2 cellular contexts compared by ENCODE assay signal in genomic region chr1:111145963-111146768, GRCh38.
A peak's percentile ranks its signal among the peaks of the same experiment; 100 is the strongest.
TF ChIP-seq lines count a peak whose summit lies in the region.

No MANE protein-coding gene starts in this region.

TF ChIP-seq in HepG2, 621 proteins besides CTCF, POLR2A, EP300 and RAD21:
- TF ChIP-seq E2F1 (CRISPR knock-in tag; IDR thresholded peaks at IDR 0.05), result no peak
- TF ChIP-seq, protein P1, sequence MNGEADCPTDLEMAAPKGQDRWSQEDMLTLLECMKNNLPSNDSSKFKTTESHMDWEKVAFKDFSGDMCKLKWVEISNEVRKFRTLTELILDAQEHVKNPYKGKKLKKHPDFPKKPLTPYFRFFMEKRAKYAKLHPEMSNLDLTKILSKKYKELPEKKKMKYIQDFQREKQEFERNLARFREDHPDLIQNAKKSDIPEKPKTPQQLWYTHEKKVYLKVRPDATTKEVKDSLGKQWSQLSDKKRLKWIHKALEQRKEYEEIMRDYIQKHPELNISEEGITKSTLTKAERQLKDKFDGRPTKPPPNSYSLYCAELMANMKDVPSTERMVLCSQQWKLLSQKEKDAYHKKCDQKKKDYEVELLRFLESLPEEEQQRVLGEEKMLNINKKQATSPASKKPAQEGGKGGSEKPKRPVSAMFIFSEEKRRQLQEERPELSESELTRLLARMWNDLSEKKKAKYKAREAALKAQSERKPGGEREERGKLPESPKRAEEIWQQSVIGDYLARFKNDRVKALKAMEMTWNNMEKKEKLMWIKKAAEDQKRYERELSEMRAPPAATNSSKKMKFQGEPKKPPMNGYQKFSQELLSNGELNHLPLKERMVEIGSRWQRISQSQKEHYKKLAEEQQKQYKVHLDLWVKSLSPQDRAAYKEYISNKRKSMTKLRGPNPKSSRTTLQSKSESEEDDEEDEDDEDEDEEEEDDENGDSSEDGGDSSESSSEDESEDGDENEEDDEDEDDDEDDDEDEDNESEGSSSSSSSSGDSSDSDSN (CRISPR knock-in tag; IDR thresholded peaks at IDR 0.05), result no peak
- TF ChIP-seq, protein P2, sequence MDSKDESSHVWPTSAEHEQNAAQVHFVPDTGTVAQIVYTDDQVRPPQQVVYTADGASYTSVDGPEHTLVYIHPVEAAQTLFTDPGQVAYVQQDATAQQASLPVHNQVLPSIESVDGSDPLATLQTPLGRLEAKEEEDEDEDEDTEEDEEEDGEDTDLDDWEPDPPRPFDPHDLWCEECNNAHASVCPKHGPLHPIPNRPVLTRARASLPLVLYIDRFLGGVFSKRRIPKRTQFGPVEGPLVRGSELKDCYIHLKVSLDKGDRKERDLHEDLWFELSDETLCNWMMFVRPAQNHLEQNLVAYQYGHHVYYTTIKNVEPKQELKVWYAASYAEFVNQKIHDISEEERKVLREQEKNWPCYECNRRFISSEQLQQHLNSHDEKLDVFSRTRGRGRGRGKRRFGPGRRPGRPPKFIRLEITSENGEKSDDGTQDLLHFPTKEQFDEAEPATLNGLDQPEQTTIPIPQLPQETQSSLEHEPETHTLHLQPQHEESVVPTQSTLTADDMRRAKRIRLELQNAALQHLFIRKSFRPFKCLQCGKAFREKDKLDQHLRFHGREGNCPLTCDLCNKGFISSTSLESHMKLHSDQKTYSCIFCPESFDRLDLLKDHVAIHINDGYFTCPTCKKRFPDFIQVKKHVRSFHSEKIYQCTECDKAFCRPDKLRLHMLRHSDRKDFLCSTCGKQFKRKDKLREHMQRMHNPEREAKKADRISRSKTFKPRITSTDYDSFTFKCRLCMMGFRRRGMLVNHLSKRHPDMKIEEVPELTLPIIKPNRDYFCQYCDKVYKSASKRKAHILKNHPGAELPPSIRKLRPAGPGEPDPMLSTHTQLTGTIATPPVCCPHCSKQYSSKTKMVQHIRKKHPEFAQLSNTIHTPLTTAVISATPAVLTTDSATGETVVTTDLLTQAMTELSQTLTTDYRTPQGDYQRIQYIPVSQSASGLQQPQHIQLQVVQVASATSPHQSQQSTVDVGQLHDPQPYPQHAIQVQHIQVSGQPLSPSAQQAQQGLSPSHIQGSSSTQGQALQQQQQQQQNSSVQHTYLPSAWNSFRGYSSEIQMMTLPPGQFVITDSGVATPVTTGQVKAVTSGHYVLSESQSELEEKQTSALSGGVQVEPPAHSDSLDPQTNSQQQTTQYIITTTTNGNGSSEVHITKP (CRISPR knock-in tag; IDR thresholded peaks at IDR 0.05; ENCODE audit: low read depth), result no peak
- TF ChIP-seq SNAI1 (CRISPR knock-in tag; IDR thresholded peaks at IDR 0.05; ENCODE audit: borderline replicate concordance), result no peak
- TF ChIP-seq, protein P3, sequence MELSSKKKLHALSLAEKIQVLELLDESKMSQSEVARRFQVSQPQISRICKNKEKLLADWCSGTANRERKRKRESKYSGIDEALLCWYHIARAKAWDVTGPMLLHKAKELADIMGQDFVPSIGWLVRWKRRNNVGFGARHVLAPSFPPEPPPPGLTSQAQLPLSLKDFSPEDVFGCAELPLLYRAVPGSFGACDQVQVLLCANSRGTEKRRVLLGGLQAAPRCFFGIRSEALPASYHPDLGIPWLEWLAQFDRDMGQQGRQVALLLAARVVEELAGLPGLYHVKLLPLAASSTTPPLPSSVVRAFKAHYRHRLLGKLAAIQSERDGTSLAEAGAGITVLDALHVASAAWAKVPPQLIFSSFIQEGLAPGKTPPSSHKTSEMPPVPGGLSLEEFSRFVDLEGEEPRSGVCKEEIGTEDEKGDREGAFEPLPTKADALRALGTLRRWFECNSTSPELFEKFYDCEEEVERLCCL (CRISPR knock-in tag; IDR thresholded peaks at IDR 0.05; ENCODE audit: borderline replicate concordance), result no peak
- no peak for TF ChIP-seq IRF2 (CRISPR knock-in tag; IDR thresholded peaks at IDR 0.05)
- no peak for TF ChIP-seq DNMT3B (CRISPR knock-in tag; conservative IDR thresholded peaks at IDR 0.05)
- TF ChIP-seq, protein P4, sequence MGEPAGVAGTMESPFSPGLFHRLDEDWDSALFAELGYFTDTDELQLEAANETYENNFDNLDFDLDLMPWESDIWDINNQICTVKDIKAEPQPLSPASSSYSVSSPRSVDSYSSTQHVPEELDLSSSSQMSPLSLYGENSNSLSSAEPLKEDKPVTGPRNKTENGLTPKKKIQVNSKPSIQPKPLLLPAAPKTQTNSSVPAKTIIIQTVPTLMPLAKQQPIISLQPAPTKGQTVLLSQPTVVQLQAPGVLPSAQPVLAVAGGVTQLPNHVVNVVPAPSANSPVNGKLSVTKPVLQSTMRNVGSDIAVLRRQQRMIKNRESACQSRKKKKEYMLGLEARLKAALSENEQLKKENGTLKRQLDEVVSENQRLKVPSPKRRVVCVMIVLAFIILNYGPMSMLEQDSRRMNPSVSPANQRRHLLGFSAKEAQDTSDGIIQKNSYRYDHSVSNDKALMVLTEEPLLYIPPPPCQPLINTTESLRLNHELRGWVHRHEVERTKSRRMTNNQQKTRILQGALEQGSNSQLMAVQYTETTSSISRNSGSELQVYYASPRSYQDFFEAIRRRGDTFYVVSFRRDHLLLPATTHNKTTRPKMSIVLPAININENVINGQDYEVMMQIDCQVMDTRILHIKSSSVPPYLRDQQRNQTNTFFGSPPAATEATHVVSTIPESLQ (CRISPR knock-in tag; conservative IDR thresholded peaks at IDR 0.05), result no peak
- TF ChIP-seq SUZ12 (IDR thresholded peaks at IDR 0.05; ENCODE audit: low read depth, low read length), result no peak
- TF ChIP-seq DPF2 (CRISPR knock-in tag; IDR thresholded peaks at IDR 0.05; ENCODE audit: borderline replicate concordance, low read depth), result no peak
- TF ChIP-seq ZNF354B (CRISPR knock-in tag; IDR thresholded peaks at IDR 0.05), result no peak
- TF ChIP-seq SMAD9 (CRISPR knock-in tag; IDR thresholded peaks at IDR 0.05), result no peak
- TF ChIP-seq NRL (CRISPR knock-in tag; IDR thresholded peaks at IDR 0.05; ENCODE audit: borderline replicate concordance), result no peak
- no peak for TF ChIP-seq DRAP1 (CRISPR knock-in tag; IDR thresholded peaks at IDR 0.05)

TF ChIP-seq in K562, 482 proteins besides CTCF, POLR2A, EP300 and RAD21:
- TF ChIP-seq, protein P5, sequence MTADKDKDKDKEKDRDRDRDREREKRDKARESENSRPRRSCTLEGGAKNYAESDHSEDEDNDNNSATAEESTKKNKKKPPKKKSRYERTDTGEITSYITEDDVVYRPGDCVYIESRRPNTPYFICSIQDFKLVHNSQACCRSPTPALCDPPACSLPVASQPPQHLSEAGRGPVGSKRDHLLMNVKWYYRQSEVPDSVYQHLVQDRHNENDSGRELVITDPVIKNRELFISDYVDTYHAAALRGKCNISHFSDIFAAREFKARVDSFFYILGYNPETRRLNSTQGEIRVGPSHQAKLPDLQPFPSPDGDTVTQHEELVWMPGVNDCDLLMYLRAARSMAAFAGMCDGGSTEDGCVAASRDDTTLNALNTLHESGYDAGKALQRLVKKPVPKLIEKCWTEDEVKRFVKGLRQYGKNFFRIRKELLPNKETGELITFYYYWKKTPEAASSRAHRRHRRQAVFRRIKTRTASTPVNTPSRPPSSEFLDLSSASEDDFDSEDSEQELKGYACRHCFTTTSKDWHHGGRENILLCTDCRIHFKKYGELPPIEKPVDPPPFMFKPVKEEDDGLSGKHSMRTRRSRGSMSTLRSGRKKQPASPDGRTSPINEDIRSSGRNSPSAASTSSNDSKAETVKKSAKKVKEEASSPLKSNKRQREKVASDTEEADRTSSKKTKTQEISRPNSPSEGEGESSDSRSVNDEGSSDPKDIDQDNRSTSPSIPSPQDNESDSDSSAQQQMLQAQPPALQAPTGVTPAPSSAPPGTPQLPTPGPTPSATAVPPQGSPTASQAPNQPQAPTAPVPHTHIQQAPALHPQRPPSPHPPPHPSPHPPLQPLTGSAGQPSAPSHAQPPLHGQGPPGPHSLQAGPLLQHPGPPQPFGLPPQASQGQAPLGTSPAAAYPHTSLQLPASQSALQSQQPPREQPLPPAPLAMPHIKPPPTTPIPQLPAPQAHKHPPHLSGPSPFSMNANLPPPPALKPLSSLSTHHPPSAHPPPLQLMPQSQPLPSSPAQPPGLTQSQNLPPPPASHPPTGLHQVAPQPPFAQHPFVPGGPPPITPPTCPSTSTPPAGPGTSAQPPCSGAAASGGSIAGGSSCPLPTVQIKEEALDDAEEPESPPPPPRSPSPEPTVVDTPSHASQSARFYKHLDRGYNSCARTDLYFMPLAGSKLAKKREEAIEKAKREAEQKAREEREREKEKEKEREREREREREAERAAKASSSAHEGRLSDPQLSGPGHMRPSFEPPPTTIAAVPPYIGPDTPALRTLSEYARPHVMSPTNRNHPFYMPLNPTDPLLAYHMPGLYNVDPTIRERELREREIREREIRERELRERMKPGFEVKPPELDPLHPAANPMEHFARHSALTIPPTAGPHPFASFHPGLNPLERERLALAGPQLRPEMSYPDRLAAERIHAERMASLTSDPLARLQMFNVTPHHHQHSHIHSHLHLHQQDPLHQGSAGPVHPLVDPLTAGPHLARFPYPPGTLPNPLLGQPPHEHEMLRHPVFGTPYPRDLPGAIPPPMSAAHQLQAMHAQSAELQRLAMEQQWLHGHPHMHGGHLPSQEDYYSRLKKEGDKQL (CRISPR knock-in tag; IDR thresholded peaks at IDR 0.05; ENCODE audit: borderline replicate concordance), result no peak
- TF ChIP-seq, protein P6, sequence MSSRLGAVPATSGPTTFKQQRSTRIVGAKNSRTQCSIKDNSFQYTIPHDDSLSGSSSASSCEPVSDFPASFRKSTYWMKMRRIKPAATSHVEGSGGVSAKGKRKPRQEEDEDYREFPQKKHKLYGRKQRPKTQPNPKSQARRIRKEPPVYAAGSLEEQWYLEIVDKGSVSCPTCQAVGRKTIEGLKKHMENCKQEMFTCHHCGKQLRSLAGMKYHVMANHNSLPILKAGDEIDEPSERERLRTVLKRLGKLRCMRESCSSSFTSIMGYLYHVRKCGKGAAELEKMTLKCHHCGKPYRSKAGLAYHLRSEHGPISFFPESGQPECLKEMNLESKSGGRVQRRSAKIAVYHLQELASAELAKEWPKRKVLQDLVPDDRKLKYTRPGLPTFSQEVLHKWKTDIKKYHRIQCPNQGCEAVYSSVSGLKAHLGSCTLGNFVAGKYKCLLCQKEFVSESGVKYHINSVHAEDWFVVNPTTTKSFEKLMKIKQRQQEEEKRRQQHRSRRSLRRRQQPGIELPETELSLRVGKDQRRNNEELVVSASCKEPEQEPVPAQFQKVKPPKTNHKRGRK (tag; IDR thresholded peaks at IDR 0.05), result 0 out of 2 replicates have a peak, but pooled peaks have one; percentile 41
